In genomic region chr15:95032181-95032580, GRCh38 we compare ENCODE assay signal across 17 cellular contexts.
"Had no signal": no experiment of that assay in that cellular context is flagged by ENCODE, and none has a peak within 500 bp of the region (broad histone marks: within the 10 kb centered on the region; RNA-seq: fewer than 3 reads in every experiment).

No MANE protein-coding gene starts in this region.

- DNase-seq: activated CD4-positive, alpha-beta T cell treated with anti-CD3 and anti-CD28 coated beads, Interleukin-2, amount 50 U/mL, for 48 hours; activated CD4-positive, CD25-positive, alpha-beta regulatory T cell treated with anti-CD3 and anti-CD28 coated beads, Interleukin-2, amount 50 U/mL, for 72 hours; activated CD8-positive, alpha-beta memory T cell treated with anti-CD3 and anti-CD28 coated beads, Interleukin-2, amount 10 ng/mL, durations not matched to agents 7 days and 5 days; activated effector memory CD4-positive, alpha-beta T cell treated with Interleukin-2 at 50 U/mL for 16 hours; activated T-cell treated with anti-CD3 and anti-CD28 coated beads, Interleukin-2, amount 50 U/mL, for 24 hours; left ventricle myocardium inferior; right cardiac atrium; stimulated activated CD4-positive, alpha-beta T cell treated with anti-CD3 and anti-CD28 coated beads, Interleukin-1b, Interleukin-23, amount 100 ng/mL, for 48 hours; tibial artery had no signal

- H3K4me3 ChIP-seq: esophagus muscularis mucosa, left ventricle myocardium inferior, neural progenitor cell, tibial artery, vagina had no signal

- ATAC-seq: activated CD8-positive, alpha-beta memory T cell treated with anti-CD3 and anti-CD28 coated beads, Interleukin-2, amount 10 ng/mL, durations not matched to agents 7 days and 5 days; right cardiac atrium; stimulated activated memory B cell treated with anti-CD40 and anti-IgM and Interleukin-4, amounts not matched to agents 10 μg/mL and 1 μg/mL and 100 μg/mL, for 72 hours had no signal

- H3K36me3 Mint-ChIP-seq: activated CD8-positive, alpha-beta memory T cell treated with anti-CD3 and anti-CD28 coated beads, Interleukin-2, amount 10 ng/mL, durations not matched to agents 7 days and 5 days; activated naive CD4-positive, alpha-beta T cell treated with anti-CD3 and anti-CD28 coated beads, Interleukin-2, amount 50 U/mL, for 24 hours; neural progenitor cell; stimulated activated memory B cell treated with anti-CD40 and anti-IgM and Interleukin-4, amounts not matched to agents 10 μg/mL and 1 μg/mL and 100 μg/mL, for 72 hours had no signal

- H3K27ac Mint-ChIP-seq: activated CD8-positive, alpha-beta memory T cell treated with anti-CD3 and anti-CD28 coated beads, Interleukin-2, amount 10 ng/mL, durations not matched to agents 7 days and 5 days; activated naive CD4-positive, alpha-beta T cell treated with anti-CD3 and anti-CD28 coated beads, Interleukin-2, amount 50 U/mL, for 24 hours; activated T-cell treated with anti-CD3 and anti-CD28 coated beads, Interleukin-2, amount 50 U/mL, for 24 hours; neural progenitor cell; stimulated activated memory B cell treated with anti-CD40 and anti-IgM and Interleukin-4, amounts not matched to agents 10 μg/mL and 1 μg/mL and 100 μg/mL, for 72 hours had no signal

- FAIRE-seq: bronchial epithelial cell, endometrium, islet of Langerhans had no signal

- H3K27me3 Mint-ChIP-seq: activated CD8-positive, alpha-beta memory T cell treated with anti-CD3 and anti-CD28 coated beads, Interleukin-2, amount 10 ng/mL, durations not matched to agents 7 days and 5 days; activated naive CD4-positive, alpha-beta T cell treated with anti-CD3 and anti-CD28 coated beads, Interleukin-2, amount 50 U/mL, for 24 hours; activated T-cell treated with anti-CD3 and anti-CD28 coated beads, Interleukin-2, amount 50 U/mL, for 24 hours; stimulated activated memory B cell treated with anti-CD40 and anti-IgM and Interleukin-4, amounts not matched to agents 10 μg/mL and 1 μg/mL and 100 μg/mL, for 72 hours had no signal

- H3K4me1 Mint-ChIP-seq: activated CD8-positive, alpha-beta memory T cell treated with anti-CD3 and anti-CD28 coated beads, Interleukin-2, amount 10 ng/mL, durations not matched to agents 7 days and 5 days; activated naive CD4-positive, alpha-beta T cell treated with anti-CD3 and anti-CD28 coated beads, Interleukin-2, amount 50 U/mL, for 24 hours; neural progenitor cell; stimulated activated memory B cell treated with anti-CD40 and anti-IgM and Interleukin-4, amounts not matched to agents 10 μg/mL and 1 μg/mL and 100 μg/mL, for 72 hours had no signal

- H3K4me3 Mint-ChIP-seq: activated CD8-positive, alpha-beta memory T cell treated with anti-CD3 and anti-CD28 coated beads, Interleukin-2, amount 10 ng/mL, durations not matched to agents 7 days and 5 days; activated naive CD4-positive, alpha-beta T cell treated with anti-CD3 and anti-CD28 coated beads, Interleukin-2, amount 50 U/mL, for 24 hours; activated T-cell treated with anti-CD3 and anti-CD28 coated beads, Interleukin-2, amount 50 U/mL, for 24 hours; neural progenitor cell; stimulated activated memory B cell treated with anti-CD40 and anti-IgM and Interleukin-4, amounts not matched to agents 10 μg/mL and 1 μg/mL and 100 μg/mL, for 72 hours had no signal
